24 cellular contexts compared by ENCODE assay signal in genomic region chr6:85585741-85586140, GRCh38. TPM values are rescaled to one million over a fixed set of nuclear protein-coding genes. Genes with fewer than 3 reads are reported as not detected.
DNase-seq lines count a peak whose midpoint lies in the region; ATAC-seq, FAIRE-seq and TF ChIP-seq lines count a peak whose summit lies in the region.
"Had no signal": no experiment of that assay in that cellular context is flagged by ENCODE, and none has a peak within 500 bp of the region (broad histone marks: within the 10 kb centered on the region; RNA-seq: fewer than 3 reads in every experiment).

No MANE protein-coding gene starts in this region.

- BruUV-seq in HepG2 (replicated peaks; lab: Mats Ljungman, UMichigan) = no TSS peak

- no peak overlapping the region for H3K4me3 Mint-ChIP-seq in CD14-positive monocyte

- no peak overlapping the region for H3K9ac ChIP-seq in HepG2 (ENCODE audit: insufficient read depth, low read depth, low read length)
- H3K9ac ChIP-seq: BLaER1 had no signal

- H3K4me3 ChIP-seq in NB4 (ENCODE audit: low read depth, low read length) = no peak overlapping the region
- no peak overlapping the region for H3K4me3 ChIP-seq in choroid plexus epithelial cell (ENCODE audit: low read depth, low read length)
- no peak overlapping the region for H3K4me3 ChIP-seq in HepG2 (replicated peaks in 1 of 3; ENCODE audit: insufficient read depth in 1 of 3, low read depth in 2 of 3, low read length in 3 of 3)
- H3K4me3 ChIP-seq: BLaER1 had no signal

- 95% methylated on average over 3 of the region's 3 CpGs for WGBS in HepG2 (ENCODE audit: low lambda C conversion rate)

- H3K27me3 Mint-ChIP-seq in CD14-positive monocyte (ENCODE audit: low read depth in 3 of 3) = no peaks in the 10 kb centered on the region
- H3K27me3 Mint-ChIP-seq: CD4-positive, alpha-beta memory T cell; IgD-negative memory B cell had no signal

- DNase-seq in CD14-positive monocyte (ENCODE audit: low spot score) (no peak), NB4 (ENCODE audit: low read depth) (peak; percentile 29), choroid plexus epithelial cell (ENCODE audit: low read depth) (peak; percentile 23), HepG2 (ENCODE audit: low spot score) (no peak), NCI-H1092 (lab: John Stamatoyannopoulos, UW) (no peak), COR-L47 (lab: John Stamatoyannopoulos, UW) (no peak), SKM-1 (lab: John Stamatoyannopoulos, UW; ENCODE audit: unreplicated experiment) (no peak)
- DNase-seq: CD4-positive, alpha-beta memory T cell; DND-41; Karpas-422; NCI-H1105; NCI-H146; NCI-H2029; NCI-H2171; NCI-H526; PC-3; RPMI8226; SHP77 had no signal

- no peak for TF ChIP-seq CTCF in CD14-positive monocyte (IDR thresholded peaks at IDR 0.05)
- TF ChIP-seq CTCF in NB4 (IDR thresholded peaks at IDR 0.05; ENCODE audit: low read depth, low read length) = no peak
- no peak for TF ChIP-seq CTCF in choroid plexus epithelial cell (conservative IDR thresholded peaks at IDR 0.05; ENCODE audit: low read depth, low read length)
- TF ChIP-seq CTCF in HepG2 (CRISPR knock-in tag; IDR thresholded peaks at IDR 0.05) = no peak

- POLR2A ChIA-PET in HepG2 (lab: Yijun Ruan, JAX) = interaction anchor here (0.9 kb wide), 1 partner anchor 58 kb away, joined by 3 read pairs; no protein-coding TSS in a partner anchor

- TF ChIP-seq RAD21 in HepG2 (CRISPR knock-in tag; IDR thresholded peaks at IDR 0.05) = no peak

- peaks cover 14% of the 10 kb centered on the region for H3K4me1 Mint-ChIP-seq in CD14-positive monocyte

- FAIRE-seq in HepG2 (lab: Jason Lieb, UNC) = no peak
- FAIRE-seq: GM18507, H1, HTR-8/SVneo had no signal

- H3K79me2 ChIP-seq in HepG2 (ENCODE audit: insufficient read depth, low read length) = peaks cover 75% of the 10 kb centered on the region

- TF ChIP-seq POLR2A in NB4 (IDR thresholded peaks at IDR 0.05; ENCODE audit: extremely low read depth, insufficient read length) (no peak), HepG2 (IDR thresholded peaks at IDR 0.05; ENCODE audit: insufficient read depth in 1 of 2, low read depth in 2 of 2, low read length in 2 of 2) (no peak)

- no peak overlapping the region for H2AFZ ChIP-seq in HepG2 (ENCODE audit: low read length)

- H4K20me1 ChIP-seq in HepG2 (ENCODE audit: insufficient read depth, low read length) = peaks cover 1% of the 10 kb centered on the region; the same call in 1 of the 2 replicates

- H3K36me3 Mint-ChIP-seq in CD14-positive monocyte = peaks cover 22 to 35% of the 10 kb centered on the region in 2 donors

- CTCF ChIA-PET in HepG2 (lab: Yijun Ruan, JAX; ENCODE audit: low intra/inter-chr PET ratio, low total read pairs) = no interaction called here

- no peak overlapping the region for H3K4me2 ChIP-seq in HepG2 (ENCODE audit: low read depth, low read length)
- H3K4me2 ChIP-seq: BLaER1 had no signal

- no peak for ATAC-seq in HepG2
- ATAC-seq: HCT116, PC-3 had no signal

- peaks cover 8 to 33% (median 22%) of the 10 kb centered on the region in 7 donors for H3K9me3 Mint-ChIP-seq in CD14-positive monocyte

- no peak overlapping the region for H3K27ac ChIP-seq in HepG2 (ENCODE audit: extremely low read length, insufficient read depth, low read length)
- H3K27ac ChIP-seq: BLaER1 had no signal

- H3K27ac Mint-ChIP-seq in CD14-positive monocyte = peak overlapping the region in 5 of 7 donors; percentile 19 to 83 (median 82)
- H3K27ac Mint-ChIP-seq: CD4-positive, alpha-beta memory T cell had no signal

- H3K36me3 ChIP-seq in HepG2 (replicated peaks in 1 of 2; ENCODE audit: control insufficient read depth in 1 of 2, insufficient read depth in 2 of 2, low read length in 2 of 2) = 0 out of 5 replicates have a peak, but pooled peaks cover 0 to 2% of the 10 kb centered on the region in 2 experiments

- in situ Hi-C loops in HepG2 (cut with HindIII; ENCODE audit: extremely low pct_ligation_motif_present, low pct_unique_long_range_greater_than_20kb) = no loop called here

- intact Hi-C loops in CD14-positive monocyte (cut with micrococcal nuclease) = no loop called here
- intact Hi-C loops in HepG2 (cut with micrococcal nuclease; ENCODE audit: unreplicated experiment) = no loop called here

- TF ChIP-seq EP300 in HepG2 (IDR thresholded peaks at IDR 0.05; ENCODE audit: low read depth in 2 of 2, low read length in 2 of 2) (no peak), HepG2 (CRISPR knock-in tag; IDR thresholded peaks at IDR 0.05; ENCODE audit: borderline replicate concordance) (no peak)

- no peaks in the 10 kb centered on the region for H3K27me3 ChIP-seq in HepG2 (ENCODE audit: control insufficient read depth in 1 of 2, insufficient read depth in 2 of 2, low read length in 2 of 2)
- H3K27me3 ChIP-seq: BLaER1 had no signal

- peaks cover 20% of the 10 kb centered on the region for H3K4me1 ChIP-seq in HepG2 (ENCODE audit: insufficient read depth, low read length)
- H3K4me1 ChIP-seq: BLaER1 had no signal

- peaks cover 13% of the 10 kb centered on the region; the same call in 1 of the 2 replicates for H3K9me3 ChIP-seq in HepG2 (ENCODE audit: low read length)

TF ChIP-seq in HepG2, 621 proteins besides CTCF, POLR2A, EP300 and RAD21 (continues in another document):
- TF ChIP-seq GMEB1 (CRISPR knock-in tag; IDR thresholded peaks at IDR 0.05; ENCODE audit: borderline replicate concordance) = no peak
- no peak for TF ChIP-seq CREM (IDR thresholded peaks at IDR 0.05)
- no peak for TF ChIP-seq CREM (CRISPR knock-in tag; IDR thresholded peaks at IDR 0.05)

RNA-seq across cellular contexts. Expression of gene SNX14, which starts 7.9 kb away (rescaled TPM):
- polyA plus RNA-seq in CD14-positive monocyte = 10 to 100 TPM; 73.3 to 75.6 TPM
- 61.9 and 112 TPM in 2 replicates for total RNA-seq in HepG2 (2016; rRNA removed; fragmentation: Illumina TruSeq; extraction: Trizol)
- 41.2 and 50.0 TPM in 2 replicates for total RNA-seq in HepG2 (2016; cell fraction: cytosol; rRNA removed; fragmentation: Illumina TruSeq; extraction: Trizol; ENCODE audit: low read depth)
- total RNA-seq in HepG2 (2016; cell fraction: insoluble cytoplasmic fraction; rRNA removed; fragmentation: Illumina TruSeq; extraction: Trizol) = 54.2 and 101 TPM in 2 replicates
- 32.9 and 40.9 TPM in 2 replicates for total RNA-seq in HepG2 (2016; cell fraction: membrane; rRNA removed; fragmentation: Illumina TruSeq; extraction: Trizol)
- total RNA-seq in HepG2 (2016; cell fraction: nucleus; rRNA removed; fragmentation: Illumina TruSeq; extraction: Trizol) = 146 and 153 TPM in 2 replicates
- 70.1 and 83.5 TPM in 2 replicates for polyA plus RNA-seq in HepG2 (2011; rRNA removed)
- 33.1 and 52.9 TPM in 2 replicates for polyA plus RNA-seq in HepG2 (2011; cell fraction: cytosol; rRNA removed)
- polyA plus RNA-seq in HepG2 (2011; cell fraction: nucleus; rRNA removed) = 54.3 and 59.6 TPM in 2 replicates
- polyA plus RNA-seq in HepG2 (2012) = 72.4 and 94.2 TPM in 2 replicates
- 6.0 and 7.3 TPM in 2 replicates for polyA plus RNA-seq in HepG2 (2016; cell fraction: cytosol; fragmentation: Illumina TruSeq; extraction: Trizol; ENCODE audit: low read depth)
- 42.2 and 43.7 TPM in 2 replicates for polyA plus RNA-seq in HepG2 (2016; cell fraction: insoluble cytoplasmic fraction; fragmentation: Illumina TruSeq; extraction: Trizol; ENCODE audit: low read depth)
- polyA plus RNA-seq in HepG2 (2016; cell fraction: membrane; fragmentation: Illumina TruSeq; extraction: Trizol; ENCODE audit: low read depth) = 12.2 and 13.6 TPM in 2 replicates
- polyA plus RNA-seq in HepG2 (2016; cell fraction: nucleus; fragmentation: Illumina TruSeq; extraction: Trizol; ENCODE audit: insufficient read depth, low read depth) = 146 and 157 TPM in 2 replicates
- 25.1 and 77.1 TPM in 2 replicates for polyA minus RNA-seq in HepG2 (2011; rRNA and poly(A)+ RNA removed; ENCODE audit: low replicate concordance)
- polyA minus RNA-seq in HepG2 (2011; cell fraction: cytosol; rRNA and poly(A)+ RNA removed) = 52.8 and 53.6 TPM in 2 replicates
- polyA minus RNA-seq in HepG2 (2011; cell fraction: nucleus; rRNA and poly(A)+ RNA removed) = 161 and 172 TPM in 2 replicates

RNA-seq across cellular contexts. Expression of gene SYNCRIP, which starts 56.9 kb away (rescaled TPM):
- polyA plus RNA-seq in CD14-positive monocyte (10 to 100 TPM; 36.6 to 41.4 TPM), HepG2 (2011; rRNA removed) (6.8 and 8.1 TPM in 2 replicates)
- 112 and 183 TPM in 2 replicates for total RNA-seq in HepG2 (2016; rRNA removed; fragmentation: Illumina TruSeq; extraction: Trizol)
- 11.4 and 13.0 TPM in 2 replicates for total RNA-seq in HepG2 (2016; cell fraction: cytosol; rRNA removed; fragmentation: Illumina TruSeq; extraction: Trizol; ENCODE audit: low read depth)
- total RNA-seq in HepG2 (2016; cell fraction: insoluble cytoplasmic fraction; rRNA removed; fragmentation: Illumina TruSeq; extraction: Trizol) = 101 and 177 TPM in 2 replicates
- 28.5 and 32.6 TPM in 2 replicates for total RNA-seq in HepG2 (2016; cell fraction: membrane; rRNA removed; fragmentation: Illumina TruSeq; extraction: Trizol)
- total RNA-seq in HepG2 (2016; cell fraction: nucleus; rRNA removed; fragmentation: Illumina TruSeq; extraction: Trizol) = 112 TPM in 2 replicates
- 3.2 and 5.2 TPM in 2 replicates for polyA plus RNA-seq in HepG2 (2011; cell fraction: cytosol; rRNA removed)
- 6.9 and 7.9 TPM in 2 replicates for polyA plus RNA-seq in HepG2 (2011; cell fraction: nucleus; rRNA removed)
- 41.5 and 63.8 TPM in 2 replicates for polyA plus RNA-seq in HepG2 (2012)
- polyA plus RNA-seq in HepG2 (2016; cell fraction: cytosol; fragmentation: Illumina TruSeq; extraction: Trizol; ENCODE audit: low read depth) = 5.1 and 5.8 TPM in 2 replicates
- 185 and 186 TPM in 2 replicates for polyA plus RNA-seq in HepG2 (2016; cell fraction: insoluble cytoplasmic fraction; fragmentation: Illumina TruSeq; extraction: Trizol; ENCODE audit: low read depth)
- 12.7 and 15.0 TPM in 2 replicates for polyA plus RNA-seq in HepG2 (2016; cell fraction: membrane; fragmentation: Illumina TruSeq; extraction: Trizol; ENCODE audit: low read depth)
- 74.1 and 83.2 TPM in 2 replicates for polyA plus RNA-seq in HepG2 (2016; cell fraction: nucleus; fragmentation: Illumina TruSeq; extraction: Trizol; ENCODE audit: insufficient read depth, low read depth)
- 7.5 and 23.4 TPM in 2 replicates for polyA minus RNA-seq in HepG2 (2011; rRNA and poly(A)+ RNA removed; ENCODE audit: low replicate concordance)
- polyA minus RNA-seq in HepG2 (2011; cell fraction: cytosol; rRNA and poly(A)+ RNA removed) = 13.1 and 17.5 TPM in 2 replicates
- polyA minus RNA-seq in HepG2 (2011; cell fraction: nucleus; rRNA and poly(A)+ RNA removed) = 70.1 and 89.5 TPM in 2 replicates

Comparison
In these comparisons a context has a peak if more than half of its experiments do, and no peak if none do; other contexts are left out.
1. DNase-seq: peak in NB4 (single experiment) and choroid plexus epithelial cell (single experiment); none in CD14-positive monocyte (single experiment), HepG2 (single experiment), NCI-H1092 (single experiment), COR-L47 (single experiment) and SKM-1 (single experiment).